ENCODE assay signal across 1 cellular context in the genomic region with DNA sequence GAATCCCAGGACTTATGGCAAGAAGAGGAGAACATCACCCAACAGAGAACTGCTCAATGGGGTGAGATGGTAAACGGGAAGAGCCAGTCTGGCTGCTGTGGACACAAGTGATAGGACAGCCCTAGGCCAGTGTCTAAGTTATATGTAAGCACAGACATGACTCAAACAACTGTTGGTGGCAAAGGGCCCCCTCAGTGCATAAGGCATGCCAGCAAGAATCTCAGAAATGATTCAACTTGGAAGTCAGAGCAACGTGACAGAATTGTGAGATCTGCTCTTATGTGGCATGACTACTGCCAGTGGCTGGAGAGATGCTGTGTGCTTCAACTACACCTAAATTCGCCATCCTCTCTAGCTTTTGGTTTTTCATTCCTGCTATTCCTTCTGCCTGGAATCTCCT.
TF ChIP-seq lines count a peak whose summit lies in the region.

No MANE protein-coding gene starts in this region.

TF ChIP-seq in SK-N-SH, 30 proteins besides CTCF, POLR2A, EP300 and RAD21 (continued from another document):
- TF ChIP-seq, protein P1, sequence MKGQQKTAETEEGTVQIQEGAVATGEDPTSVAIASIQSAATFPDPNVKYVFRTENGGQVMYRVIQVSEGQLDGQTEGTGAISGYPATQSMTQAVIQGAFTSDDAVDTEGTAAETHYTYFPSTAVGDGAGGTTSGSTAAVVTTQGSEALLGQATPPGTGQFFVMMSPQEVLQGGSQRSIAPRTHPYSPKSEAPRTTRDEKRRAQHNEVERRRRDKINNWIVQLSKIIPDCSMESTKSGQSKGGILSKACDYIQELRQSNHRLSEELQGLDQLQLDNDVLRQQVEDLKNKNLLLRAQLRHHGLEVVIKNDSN (IDR thresholded peaks at IDR 0.05; ENCODE audit: borderline replicate concordance, low read depth), result no peak
- TF ChIP-seq MEF2A (IDR thresholded peaks at IDR 0.05; ENCODE audit: borderline replicate concordance, low read depth) (no peak), ELF1 (IDR thresholded peaks at IDR 0.05) (no peak), TAF1 (IDR thresholded peaks at IDR 0.05; ENCODE audit: borderline replicate concordance, low read depth, low read length) (no peak), CHD2 (IDR thresholded peaks at IDR 0.05; ENCODE audit: low read length, partially characterized antibody) (no peak), FOSL2 (IDR thresholded peaks at IDR 0.05; ENCODE audit: borderline replicate concordance, low read depth) (no peak), TEAD4 (IDR thresholded peaks at IDR 0.05; ENCODE audit: borderline replicate concordance, insufficient read depth) (no peak)
- TF ChIP-seq, protein P2, sequence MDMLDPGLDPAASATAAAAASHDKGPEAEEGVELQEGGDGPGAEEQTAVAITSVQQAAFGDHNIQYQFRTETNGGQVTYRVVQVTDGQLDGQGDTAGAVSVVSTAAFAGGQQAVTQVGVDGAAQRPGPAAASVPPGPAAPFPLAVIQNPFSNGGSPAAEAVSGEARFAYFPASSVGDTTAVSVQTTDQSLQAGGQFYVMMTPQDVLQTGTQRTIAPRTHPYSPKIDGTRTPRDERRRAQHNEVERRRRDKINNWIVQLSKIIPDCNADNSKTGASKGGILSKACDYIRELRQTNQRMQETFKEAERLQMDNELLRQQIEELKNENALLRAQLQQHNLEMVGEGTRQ (IDR thresholded peaks at IDR 0.05; ENCODE audit: borderline replicate concordance, low read depth, low read length), result no peak
